In genomic region chr19:2713170-2713569, GRCh38 we compare ENCODE assay signal across 3 cellular contexts. TPM values are rescaled to one million over a fixed set of nuclear protein-coding genes. Genes with fewer than 3 reads are reported as not detected.
"Had no signal": no experiment of that assay in that cellular context is flagged by ENCODE, and none has a peak within 500 bp of the region (broad histone marks: within the 10 kb centered on the region; RNA-seq: fewer than 3 reads in every experiment).

No MANE protein-coding gene starts in this region.

RNA-seq across cellular contexts. Expression of gene GNG7, which starts 10.7 kb away (rescaled TPM):
- total RNA-seq: LHCN-M2, M059J, NCI-H460 had no signal
